ENCODE assay signal across 2 cellular contexts in genomic region chr9:91141407-91141973, GRCh38.
TF ChIP-seq lines count a peak whose summit lies in the region.

No MANE protein-coding gene starts in this region.

TF ChIP-seq in SK-N-SH treated with all-trans-retinoic acid at 6 μM for 48 hours, 23 proteins besides CTCF, POLR2A, EP300 and RAD21 (continued from another document):
- TF ChIP-seq PATZ1 (CRISPR knock-in tag; IDR thresholded peaks at IDR 0.05; ENCODE audit: borderline replicate concordance) (no peak), ISL1 (CRISPR knock-in tag; IDR thresholded peaks at IDR 0.05) (0 out of 2 replicates have a peak, but pooled peaks have one; percentile 26)
TF ChIP-seq in SK-N-SH treated with all-trans-retinoic acid at 6 μM for 48 hours: peak in this region for 1.

TF ChIP-seq in SK-N-SH, 30 proteins besides CTCF, POLR2A, EP300 and RAD21 (continued from another document):
- TF ChIP-seq JUND (IDR thresholded peaks at IDR 0.05) (no peak), NRF1 (IDR thresholded peaks at IDR 0.05; ENCODE audit: low read depth, low read length) (no peak), RCOR1 (IDR thresholded peaks at IDR 0.05; ENCODE audit: low read length) (no peak), SIN3A (IDR thresholded peaks at IDR 0.05; ENCODE audit: borderline replicate concordance, low read depth, low read length) (no peak), GATA2 (CRISPR knock-in tag; IDR thresholded peaks at IDR 0.05) (no peak), USF1 (IDR thresholded peaks at IDR 0.05; ENCODE audit: borderline replicate concordance, low read depth) (no peak), FOSL2 (IDR thresholded peaks at IDR 0.05; ENCODE audit: borderline replicate concordance, low read depth) (no peak)
